23 cellular contexts compared by ENCODE assay signal in genomic region chr5:88193896-88194295, GRCh38.
"Had no signal": no experiment of that assay in that cellular context is flagged by ENCODE, and none has a peak within 500 bp of the region (broad histone marks: within the 10 kb centered on the region; RNA-seq: fewer than 3 reads in every experiment).

No MANE protein-coding gene starts in this region.

- H3K36me3 ChIP-seq: cardiac muscle cell had no signal

- H3K27ac ChIP-seq: body of pancreas, cardiac muscle cell, esophagus squamous epithelium, gastroesophageal sphincter, thoracic aorta, VCaP had no signal

- H3K27me3 ChIP-seq: body of pancreas, cardiac muscle cell, esophagus squamous epithelium, gastroesophageal sphincter had no signal

- DNase-seq: activated CD4-positive, alpha-beta T cell treated with anti-CD3 and anti-CD28 coated beads, Interleukin-2, amount 50 U/mL, for 1 hour; activated CD8-positive, alpha-beta T cell treated with anti-CD3 and anti-CD28 coated beads, Interleukin-2, amount 10 ng/mL, durations not matched to agents 7 days and 5 days; activated gamma-delta T cell; activated naive CD4-positive, alpha-beta T cell treated with anti-CD3 and anti-CD28 coated beads, Interleukin-2, amount 50 U/mL, for 16 hours; activated naive CD8-positive, alpha-beta T cell treated with anti-CD3 and anti-CD28 coated beads, Interleukin-2, amount 50 U/mL, for 24 hours; anterior cingulate cortex; body of pancreas; cortex of kidney; endodermal cell; esophagus squamous epithelium; head of caudate nucleus; islet precursor cell; left cardiac atrium; midbrain; retina; stimulated activated CD4-positive, alpha-beta T cell treated with anti-CD3 and anti-CD28 coated beads, Interleukin-4, amount 100 ng/mL, for 24 hours; stimulated activated naive CD4-positive, alpha-beta T cell treated with Interleukin-2 at 50 U/mL for 16 hours had no signal

- H3K4me1 ChIP-seq: body of pancreas, esophagus squamous epithelium, gastroesophageal sphincter had no signal

- ATAC-seq: activated CD4-positive, CD25-positive, alpha-beta regulatory T cell treated with anti-CD3 and anti-CD28 coated beads, Interleukin-2, amount 50 U/mL, for 24 hours; activated CD8-positive, alpha-beta T cell treated with anti-CD3 and anti-CD28 coated beads, Interleukin-2, amount 10 ng/mL, durations not matched to agents 7 days and 5 days; activated naive CD8-positive, alpha-beta T cell treated with anti-CD3 and anti-CD28 coated beads, Interleukin-2, amount 50 U/mL, for 24 hours; body of pancreas; gastroesophageal sphincter; left cardiac atrium; natural killer cell treated with Interleukin-12 subunit alpha and Interleukin-12 subunit beta and Interleukin-15 and Interleukin-18, amount 100 ng/mL, for 72 hours had no signal

- H3K4me3 ChIP-seq: body of pancreas, cardiac muscle cell, esophagus squamous epithelium, gastroesophageal sphincter, thoracic aorta had no signal
